ENCODE assay signal across 23 cellular contexts in genomic region chr17:72164340-72164739, GRCh38. TPM values are rescaled to one million over a fixed set of nuclear protein-coding genes. Genes with fewer than 3 reads are reported as not detected.
DNase-seq lines count a peak whose midpoint lies in the region; ATAC-seq, FAIRE-seq and TF ChIP-seq lines count a peak whose summit lies in the region.
"Had no signal": no experiment of that assay in that cellular context is flagged by ENCODE, and none has a peak within 500 bp of the region (broad histone marks: within the 10 kb centered on the region; RNA-seq: fewer than 3 reads in every experiment).

No MANE protein-coding gene starts in this region.

- no peak overlapping the region for H3K23ac ChIP-seq in H1 (ENCODE audit: insufficient read length)

- no peak overlapping the region for H4K8ac ChIP-seq in H1 (ENCODE audit: extremely low read depth, insufficient read depth, low read length)

- BruUV-seq in HCT116 (replicated peaks; lab: Mats Ljungman, UMichigan) = no TSS peak

- no peak for TF ChIP-seq POLR2A in HCT116 (IDR thresholded peaks at IDR 0.05; ENCODE audit: borderline replicate concordance, extremely low read depth, insufficient read depth, insufficient read length)
- no peak for TF ChIP-seq POLR2A in H1 (IDR thresholded peaks at IDR 0.05; ENCODE audit: control extremely low read depth in 1 of 2, low read depth in 2 of 2, low read length in 2 of 2)
- no peak for TF ChIP-seq POLR2A in prostate gland (IDR thresholded peaks at IDR 0.05)

- no peak for TF ChIP-seq RAD21 in HCT116 (IDR thresholded peaks at IDR 0.05; ENCODE audit: low read depth)
- TF ChIP-seq RAD21 in H1 (IDR thresholded peaks at IDR 0.05 in 1 of 2, conservative IDR thresholded peaks at IDR 0.05 in 1 of 2; ENCODE audit: low read depth in 2 of 2, low read length in 2 of 2) = no peak

- CTCF ChIA-PET in HCT116 (lab: Charles Lee) (no interaction called here), H1 (lab: Charles Lee; ENCODE audit: partially characterized antibody) (interaction anchor here (1.3 kb wide), 1 partner anchor 375 kb away, joined by 3 read pairs; no protein-coding TSS in a partner anchor)

- no peak for FAIRE-seq in H1 (lab: Jason Lieb, UNC)
- FAIRE-seq: G401.6, GM12892 had no signal

- H3K79me2 ChIP-seq in HCT116 (ENCODE audit: insufficient read depth, low read length) = no peaks in the 10 kb centered on the region
- no peaks in the 10 kb centered on the region for H3K79me2 ChIP-seq in H1 (ENCODE audit: control insufficient read depth in 1 of 2, insufficient read depth in 2 of 2, low read length in 2 of 2)

- no peak overlapping the region for H3K4me3 ChIP-seq in HCT116 (replicated peaks in 1 of 2; ENCODE audit: low read depth in 1 of 2, low read length in 2 of 2)
- no peak overlapping the region for H3K4me3 ChIP-seq in H1 (ENCODE audit: extremely low read depth in 1 of 4, insufficient read depth in 2 of 4, low read depth in 3 of 4, low read length in 4 of 4)
- no peak overlapping the region for H3K4me3 ChIP-seq in right cardiac atrium (ENCODE audit: low read length)
- no peak overlapping the region for H3K4me3 ChIP-seq in prostate gland
- H3K4me3 ChIP-seq: BLaER1 had no signal

- no peak for ATAC-seq in HCT116
- peak; percentile 26 to 52 for ATAC-seq in right cardiac atrium
- ATAC-seq in GM21360 (IDR thresholded peaks at IDR 0.05; ENCODE audit: unreplicated experiment) = no peak
- ATAC-seq: SK-N-SH treated with all-trans-retinoic acid at 6 μM for 48 hours had no signal

- 98% methylated on average over 3 of the region's 3 CpGs; no CpG with 5 or more reads in 1 of the 2 experiments for WGBS in H1 (ENCODE audit: extremely low coverage in 1 of 2, insufficient coverage in 1 of 2, insufficient read length in 1 of 2, insufficient replicate concordance in 2 of 2, low coverage in 1 of 2, low lambda C conversion rate in 2 of 2, missing lambda C conversion rate in 1 of 2), 2 experiments
- WGBS in right cardiac atrium = 72% methylated on average over 3 of the region's 3 CpGs
- 91% methylated on average over 3 of the region's 3 CpGs for whole genome bisulfite sequencing in prostate gland

- H2AK5ac ChIP-seq in H1 (ENCODE audit: low read depth, low read length) = no peak overlapping the region

- RAD21 ChIA-PET in HCT116 (lab: Charles Lee; ENCODE audit: low non-redundant PET in 1 of 2, low total read pairs in 2 of 2, uncharacterized antibody in 2 of 2, unreplicated experiment in 2 of 2) = no interaction called here

- no peak for TF ChIP-seq CTCF in HCT116 (IDR thresholded peaks at IDR 0.05 in 2 of 3, conservative IDR thresholded peaks at IDR 0.05 in 1 of 3; ENCODE audit: borderline replicate concordance in 1 of 3, insufficient read depth in 1 of 3, low read depth in 2 of 3, low read length in 2 of 3)
- TF ChIP-seq CTCF in H1 (IDR thresholded peaks at IDR 0.05; ENCODE audit: control extremely low read depth in 1 of 3, insufficient read depth in 1 of 3, low read depth in 1 of 3, low read length in 3 of 3) = no peak
- no peak for TF ChIP-seq CTCF in prostate gland (IDR thresholded peaks at IDR 0.05)

- intact Hi-C loops in HCT116 (cut with micrococcal nuclease) (no loop called here), right cardiac atrium (cut with DNase I) (no loop called here), prostate gland (cut with DNase I) (no loop called here)

- H3K9me2 ChIP-seq in HCT116 (ENCODE audit: insufficient read depth) = no peaks in the 10 kb centered on the region

- DNase-seq in AG20443 (ENCODE audit: low spot score) = peak; percentile 44
- no peak for DNase-seq in HCT116 (ENCODE audit: low read depth, low spot score)
- no peak for DNase-seq in H1 (ENCODE audit: low read depth in 1 of 2, low spot score in 2 of 2)
- DNase-seq in right cardiac atrium = no peak
- no peak for DNase-seq in stimulated activated naive CD4-positive, alpha-beta T cell (lab: John Stamatoyannopoulos, UW)
- DNase-seq in prostate gland (ENCODE audit: low spot score) = no peak
- DNase-seq: Calu3; CD4-positive, alpha-beta memory T cell; H7; HFFc6; KG1; NCI-H1092 treated with DMSO at 0.1 percent for 48 hours; NCI-H1436 treated with DMSO at 0.1 percent for 48 hours; NCI-H2029; NCI-H226; NCI-H510A treated with DMSO at 0.1 percent for 48 hours; NCI-H748 treated with DMSO at 0.1 percent for 48 hours had no signal

- H3K56ac ChIP-seq in H1 (replicated peaks; ENCODE audit: insufficient read length, low read depth, low read length) = no peak overlapping the region

- no peak overlapping the region; the same call in 1 of the 2 replicates for H2BK20ac ChIP-seq in H1 (ENCODE audit: low read length)

- H3K36me3 ChIP-seq in HCT116 (ENCODE audit: control insufficient read depth in 1 of 2, insufficient read depth in 2 of 2, low read length in 2 of 2) (no peaks in the 10 kb centered on the region), H1 (ENCODE audit: control insufficient read depth in 2 of 4, insufficient read depth in 4 of 4, low read length in 3 of 4) (no peaks in the 10 kb centered on the region), prostate gland (no peaks in the 10 kb centered on the region)
- H3K36me3 ChIP-seq: BLaER1 had no signal

- H2BK5ac ChIP-seq in H1 (ENCODE audit: low read depth, low read length) = no peak overlapping the region; the same call in 1 of the 2 replicates

- H3K4ac ChIP-seq in H1 (replicated peaks; ENCODE audit: insufficient read length, low read depth, low read length) = no peak overlapping the region

- H3K27ac ChIP-seq in HCT116 (ENCODE audit: low read depth, low read length) (no peak overlapping the region), H1 (ENCODE audit: low read depth, low read length) (no peak overlapping the region), right cardiac atrium (ENCODE audit: low read length) (no peak overlapping the region), prostate gland (no peak overlapping the region)
- H3K27ac ChIP-seq: BLaER1, RWPE1 had no signal

- H4K5ac ChIP-seq in H1 (ENCODE audit: insufficient read length, low read depth, low read length) = no peak overlapping the region

- no peak overlapping the region for H2BK15ac ChIP-seq in H1 (ENCODE audit: low read length)

- no peaks in the 10 kb centered on the region for H4K20me1 ChIP-seq in HCT116 (ENCODE audit: insufficient read depth)
- no peaks in the 10 kb centered on the region for H4K20me1 ChIP-seq in H1 (replicated peaks in 1 of 2; ENCODE audit: control insufficient read depth in 1 of 2, insufficient read depth in 2 of 2, low read length in 2 of 2)
- H4K20me1 ChIP-seq: BLaER1 had no signal

- no peak overlapping the region for H3K18ac ChIP-seq in H1 (ENCODE audit: extremely low read depth, low read length)

- no peak overlapping the region for H4K91ac ChIP-seq in H1 (replicated peaks; ENCODE audit: insufficient read length, low read length)

- H3K4me2 ChIP-seq in HCT116 (ENCODE audit: low read length) (no peak overlapping the region), H1 (ENCODE audit: insufficient read depth in 1 of 2, low read depth in 2 of 2, low read length in 2 of 2) (no peak overlapping the region)
- H3K4me2 ChIP-seq: BLaER1 had no signal

- peaks cover 6 to 7% of the 10 kb centered on the region in 2 experiments; a peak in 3 of 4 replicates for H3K4me1 ChIP-seq in HCT116 (ENCODE audit: control insufficient read depth in 1 of 2, insufficient read depth in 2 of 2, low read length in 2 of 2)
- peaks cover 2 to 13% (median 10%) of the 10 kb centered on the region in 4 experiments; a peak in 6 of 7 replicates for H3K4me1 ChIP-seq in H1 (replicated peaks in 1 of 4; ENCODE audit: control insufficient read depth in 3 of 4, insufficient read depth in 4 of 4, low read length in 3 of 4)
- H3K4me1 ChIP-seq in right cardiac atrium (ENCODE audit: control insufficient read depth, insufficient read depth, low read length) = no peaks in the 10 kb centered on the region
- H3K4me1 ChIP-seq in prostate gland (replicated peaks) = peaks cover 5% of the 10 kb centered on the region
- H3K4me1 ChIP-seq: BLaER1 had no signal

- H3K79me1 ChIP-seq in H1 (ENCODE audit: low read depth, low read length) = no peaks in the 10 kb centered on the region

- TF ChIP-seq EP300 in H1 (IDR thresholded peaks at IDR 0.05; ENCODE audit: borderline replicate concordance in 1 of 2, low read depth in 2 of 2, low read length in 2 of 2) = no peak

- H3K9me3 ChIP-seq in HCT116 (ENCODE audit: control insufficient read depth in 1 of 2, insufficient read depth in 1 of 2, low read depth in 1 of 2, low read length in 2 of 2) = no peaks in the 10 kb centered on the region
- no peaks in the 10 kb centered on the region; a peak in 1 of 4 replicates for H3K9me3 ChIP-seq in H1 (ENCODE audit: insufficient read depth in 2 of 2, low read depth in 1 of 2, low read length in 1 of 2)
- H3K9me3 ChIP-seq in right cardiac atrium (ENCODE audit: control insufficient read depth, low read length) = no peaks in the 10 kb centered on the region
- H3K9me3 ChIP-seq in prostate gland = no peaks in the 10 kb centered on the region
- H3K9me3 ChIP-seq: BLaER1 had no signal

- no peak overlapping the region for H3K14ac ChIP-seq in H1 (ENCODE audit: insufficient read length)

- H2AFZ ChIP-seq in HCT116 (ENCODE audit: low read depth, low read length, poor library complexity, severe bottlenecking) (no peak overlapping the region), H1 (ENCODE audit: low read length) (no peak overlapping the region)

- no peak overlapping the region for H2BK120ac ChIP-seq in H1 (replicated peaks; ENCODE audit: low read depth, low read length)

- POLR2A ChIA-PET in HCT116 (lab: Charles Lee) (interaction anchor here (1.1 kb wide), 1 partner anchor 11 kb away, joined by 3 read pairs; no protein-coding TSS in a partner anchor), H1 (lab: Charles Lee; ENCODE audit: partially characterized antibody) (interaction anchor here (1.2 kb wide), 1 partner anchor 13 kb away, joined by 3 read pairs; no protein-coding TSS in a partner anchor)

- no peak overlapping the region for H3K9ac ChIP-seq in HCT116 (ENCODE audit: low read length)
- no peak overlapping the region for H3K9ac ChIP-seq in H1 (replicated peaks in 1 of 4; ENCODE audit: extremely low read depth in 1 of 4, low read depth in 3 of 4, low read length in 3 of 4)
- H3K9ac ChIP-seq: BLaER1 had no signal

- H2BK12ac ChIP-seq in H1 (ENCODE audit: low read depth, low read length) = peak overlapping the region; percentile 11; the same call in 1 of the 2 replicates

- H3K23me2 ChIP-seq in H1 (ENCODE audit: low read depth, low read length) = no peaks in the 10 kb centered on the region; the same call in 1 of the 2 replicates

- H3K27me3 ChIP-seq in HCT116 (ENCODE audit: insufficient read depth, low read length) (no peaks in the 10 kb centered on the region), H1 (replicated peaks in 1 of 4; ENCODE audit: control insufficient read depth in 3 of 4, extremely low read depth in 1 of 4, insufficient read depth in 3 of 4, low read length in 3 of 4) (no peaks in the 10 kb centered on the region), right cardiac atrium (ENCODE audit: control insufficient read depth, insufficient read depth) (no peaks in the 10 kb centered on the region), prostate gland (replicated peaks; ENCODE audit: insufficient read depth) (no peaks in the 10 kb centered on the region)
- H3K27me3 ChIP-seq: BLaER1 had no signal

RNA-seq across cellular contexts. Expression of gene SOX9, which starts 43.5 kb away (rescaled TPM):
- total RNA-seq in HCT116 (2021; ENCODE audit: unreplicated experiment) (69.2 TPM), right cardiac atrium (10 to 100 TPM; 10.5 to 23.5 (median 20.6) TPM), prostate gland (100 to 1,000 TPM in 1 of 2 donors, 10 to 100 TPM in 1; 92.8 to 204 TPM)
- polyA plus RNA-seq in HCT116 (2012) = 36.4 and 38.3 TPM in 2 replicates
- total RNA-seq in H1 (2021; fragmentation: NEBNext Ultra II Directional; extraction: Animal tissue kit (Norgen Biotek cat#: 25700)) = 4.9 and 5.2 TPM in 2 replicates
- polyA plus RNA-seq in H1 (2011; rRNA removed) (1.9 and 3.3 TPM in 2 replicates), right cardiac atrium (12.5 TPM)
- 1.6 TPM for polyA plus RNA-seq in H1 (2011; cell fraction: cytosol; rRNA removed)
- polyA plus RNA-seq in H1 (2011; cell fraction: nucleus; rRNA removed) = 2.7 TPM
- 2.7 to 4.0 TPM (median 3.3 TPM) in 4 replicates for polyA plus RNA-seq in H1 (2012, experiment 1 of 2)
- polyA plus RNA-seq in H1 (2012, experiment 2 of 2) = 2.6 TPM
- 2.1 TPM for polyA plus RNA-seq in H1 (2013, experiment 1 of 2)
- 2.2 TPM for polyA plus RNA-seq in H1 (2013, experiment 2 of 2)
- 0.71 and 1.4 TPM in 2 replicates for polyA minus RNA-seq in H1 (2011; rRNA and poly(A)+ RNA removed)
- 4.8 TPM for polyA minus RNA-seq in H1 (2011; cell fraction: cytosol; rRNA and poly(A)+ RNA removed)
- polyA minus RNA-seq in H1 (2011; cell fraction: nucleus; rRNA and poly(A)+ RNA removed) = 2.8 TPM
- total RNA-seq: CD4-positive, alpha-beta memory T cell had no signal
- polyA plus RNA-seq: CD4-positive, alpha-beta memory T cell had no signal

Comparison
In these comparisons a context has a peak if more than half of its experiments do, and no peak if none do; other contexts are left out.
1. ATAC-seq: peak in right cardiac atrium (2 of 2); none in HCT116 (single experiment) and GM21360 (single experiment).